In the genomic region with DNA sequence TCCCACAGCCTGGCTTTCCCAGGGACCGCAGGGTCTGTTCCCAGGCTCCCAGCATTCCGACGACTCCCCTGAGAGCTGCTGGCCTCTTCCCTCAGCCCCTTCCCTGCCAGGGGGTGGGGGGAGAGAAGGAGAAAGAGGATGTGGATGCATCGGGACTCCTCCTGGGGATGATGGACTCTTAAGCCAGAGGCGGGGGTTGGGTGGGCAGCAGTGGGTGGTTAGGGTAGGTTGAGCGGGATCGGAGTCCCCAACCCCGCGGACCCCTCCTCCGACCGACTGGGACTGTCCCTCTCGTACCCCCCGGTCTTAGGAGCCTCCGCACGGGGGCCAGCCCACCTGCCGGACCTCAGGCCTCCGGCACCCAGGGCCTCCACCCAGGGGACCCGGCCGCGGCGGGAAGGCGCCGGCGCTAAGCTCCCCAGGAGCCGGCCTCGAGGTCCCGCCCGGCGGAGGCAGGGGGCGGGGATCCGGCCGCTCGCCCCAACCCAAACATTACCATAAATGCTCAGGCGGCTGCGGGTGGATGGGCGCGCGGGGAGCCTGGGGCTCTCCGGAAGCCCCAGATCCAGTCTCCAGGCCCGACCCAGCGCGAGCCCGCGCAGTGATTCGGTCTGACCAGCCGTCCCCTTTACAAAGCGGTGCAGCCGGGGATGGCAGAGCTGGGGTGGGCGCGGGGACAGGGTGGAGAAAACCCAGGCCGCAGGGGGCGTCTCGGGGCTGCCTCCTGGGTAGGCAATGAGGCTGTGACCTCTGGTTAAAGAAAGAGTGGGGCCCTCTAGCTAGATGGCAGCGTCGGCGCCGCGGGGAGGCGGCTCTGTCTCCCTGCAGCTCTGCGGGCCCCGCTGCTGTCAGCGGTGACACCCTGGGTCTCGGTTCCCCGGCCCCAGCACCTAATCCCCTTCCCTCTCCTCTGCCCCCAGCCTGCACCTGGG, we compare ENCODE assay signal across 8 cellular contexts. TPM values are rescaled to one million over a fixed set of nuclear protein-coding genes. Genes with fewer than 3 reads are reported as not detected.
DNase-seq lines count a peak whose midpoint lies in the region; ATAC-seq and TF ChIP-seq lines count a peak whose summit lies in the region.

No MANE protein-coding gene starts in this region.

- intact Hi-C loops in Right ventricle myocardium superior (cut with DNase I) = loop anchor here (5.0 to 10.0 kb wide), 2 partner anchors 114 to 176 kb away; a partner anchor contains a TSS

- peaks cover 4% of the 10 kb centered on the region for H3K4me1 ChIP-seq in parathyroid adenoma

- no peaks in the 10 kb centered on the region for H3K79me2 ChIP-seq in parathyroid adenoma

- H3K4me2 ChIP-seq in parathyroid adenoma (ENCODE audit: low read length) = peak overlapping the region; percentile 75

- H3K27ac Mint-ChIP-seq in activated naive CD4-positive, alpha-beta T cell treated with anti-CD3 and anti-CD28 coated beads, Interleukin-2, amount 50 U/mL, for 24 hours = no peak overlapping the region

- H2AFZ ChIP-seq in parathyroid adenoma = peak overlapping the region; percentile 88

- peak overlapping the region; percentile 44 for H3K4me3 ChIP-seq in parathyroid adenoma (ENCODE audit: low read depth, low read length)

- no peaks in the 10 kb centered on the region for H3K27me3 ChIP-seq in parathyroid adenoma (ENCODE audit: control insufficient read depth, insufficient read depth, low read length)

- H3K9ac ChIP-seq in parathyroid adenoma = no peak overlapping the region

- TF ChIP-seq CTCF in parathyroid adenoma (IDR thresholded peaks at IDR 0.05) = no peak

- H3K9me3 ChIP-seq in parathyroid adenoma (ENCODE audit: control insufficient read depth, low read length) = no peaks in the 10 kb centered on the region

- H3K27me3 Mint-ChIP-seq in activated naive CD4-positive, alpha-beta T cell treated with anti-CD3 and anti-CD28 coated beads, Interleukin-2, amount 50 U/mL, for 24 hours = peaks cover 5% of the 10 kb centered on the region

- no peaks in the 10 kb centered on the region for H3K9me3 Mint-ChIP-seq in activated naive CD4-positive, alpha-beta T cell treated with anti-CD3 and anti-CD28 coated beads, Interleukin-2, amount 50 U/mL, for 24 hours

- peak; percentile 54 for ATAC-seq in GM21619 (IDR thresholded peaks at IDR 0.05; ENCODE audit: unreplicated experiment)
- peak; percentile 45 for ATAC-seq in Right ventricle myocardium superior (ENCODE audit: poor library complexity)

- H3K4me1 Mint-ChIP-seq in activated naive CD4-positive, alpha-beta T cell treated with anti-CD3 and anti-CD28 coated beads, Interleukin-2, amount 50 U/mL, for 24 hours = peaks cover 18% of the 10 kb centered on the region

- DNase-seq in ELF-1 (ENCODE audit: low read depth, low spot score) = peak; percentile 74
- DNase-seq in NCI-H146 (lab: John Stamatoyannopoulos, UW) = peak; percentile 82
- peak; percentile 79 for DNase-seq in Right ventricle myocardium superior
- DNase-seq in 8988T = no peak
- DNase-seq in NCI-H1694 treated with DMSO at 0.1 percent for 48 hours (lab: John Stamatoyannopoulos, UW) = no peak

- peak overlapping the region; percentile 70 for H3K27ac ChIP-seq in parathyroid adenoma

- peak overlapping the region; percentile 83 for H3K4me3 Mint-ChIP-seq in activated naive CD4-positive, alpha-beta T cell treated with anti-CD3 and anti-CD28 coated beads, Interleukin-2, amount 50 U/mL, for 24 hours

- H3K36me3 ChIP-seq in parathyroid adenoma (ENCODE audit: control insufficient read depth, insufficient read depth, low read length) = no peaks in the 10 kb centered on the region

- no peaks in the 10 kb centered on the region for H3K36me3 Mint-ChIP-seq in activated naive CD4-positive, alpha-beta T cell treated with anti-CD3 and anti-CD28 coated beads, Interleukin-2, amount 50 U/mL, for 24 hours

RNA-seq across cellular contexts. Expression of a gene that starts 3.9 kb away (rescaled TPM):
- total RNA-seq in Right ventricle myocardium superior = 41.9 TPM

RNA-seq across cellular contexts. Expression of a gene that starts 13.5 kb away (rescaled TPM):
- 12.9 TPM for total RNA-seq in Right ventricle myocardium superior

RNA-seq across cellular contexts. Expression of a gene that starts 19.8 kb away (rescaled TPM):
- 15.1 TPM for total RNA-seq in Right ventricle myocardium superior

RNA-seq across cellular contexts. Expression of a gene that starts 25.6 kb away (rescaled TPM):
- not detected for total RNA-seq in Right ventricle myocardium superior

Comparison
In these comparisons a context has a peak if more than half of its experiments do, and no peak if none do; other contexts are left out.
1. DNase-seq: peak in ELF-1 (single experiment), NCI-H146 (single experiment) and Right ventricle myocardium superior (single experiment); none in 8988T (single experiment) and NCI-H1694 treated with DMSO at 0.1 percent for 48 hours (single experiment).